Comparison of ENCODE assay signal across 1 cellular context in genomic region chr19:53586277-53586691, GRCh38.
A peak's percentile ranks its signal among the peaks of the same experiment; 100 is the strongest.
TF ChIP-seq lines count a peak whose summit lies in the region.

No MANE protein-coding gene starts in this region.

TF ChIP-seq in HepG2, 621 proteins besides CTCF, POLR2A, EP300 and RAD21 (continues in another document):
- peak; percentile 62 for TF ChIP-seq FOSL2 (CRISPR knock-in tag; IDR thresholded peaks at IDR 0.05)
- TF ChIP-seq BATF2 (CRISPR knock-in tag; IDR thresholded peaks at IDR 0.05): no peak
- TF ChIP-seq ZNF740 (CRISPR knock-in tag; IDR thresholded peaks at IDR 0.05): no peak
- TF ChIP-seq KAT7 (CRISPR knock-in tag; IDR thresholded peaks at IDR 0.05; ENCODE audit: borderline replicate concordance): no peak
- peak; percentile 56; the same call in 1 of the 2 replicates for TF ChIP-seq IKZF5 (CRISPR knock-in tag; IDR thresholded peaks at IDR 0.05)
- TF ChIP-seq SIN3A (IDR thresholded peaks at IDR 0.05; ENCODE audit: borderline replicate concordance, low read depth, low read length): no peak
- no peak for TF ChIP-seq MAFG (CRISPR knock-in tag; IDR thresholded peaks at IDR 0.05)
- TF ChIP-seq YEATS4 (CRISPR knock-in tag; IDR thresholded peaks at IDR 0.05; ENCODE audit: borderline replicate concordance): no peak
- no peak for TF ChIP-seq SUZ12 (IDR thresholded peaks at IDR 0.05; ENCODE audit: low read depth, low read length)
- no peak for TF ChIP-seq ATF1 (CRISPR knock-in tag; IDR thresholded peaks at IDR 0.05)
- no peak for TF ChIP-seq ZNF142 (CRISPR knock-in tag; IDR thresholded peaks at IDR 0.05)
- TF ChIP-seq MIXL1 (CRISPR knock-in tag; IDR thresholded peaks at IDR 0.05): no peak
- no peak for TF ChIP-seq DZIP1 (CRISPR knock-in tag; IDR thresholded peaks at IDR 0.05)
- no peak for TF ChIP-seq ZSCAN22 (CRISPR knock-in tag; IDR thresholded peaks at IDR 0.05)
- TF ChIP-seq ZNF790 (CRISPR knock-in tag; IDR thresholded peaks at IDR 0.05; ENCODE audit: borderline replicate concordance): no peak
- no peak for TF ChIP-seq REST (IDR thresholded peaks at IDR 0.05; ENCODE audit: borderline replicate concordance in 1 of 2, low read depth in 1 of 2, low read length in 2 of 2)
- no peak for TF ChIP-seq CENPX (CRISPR knock-in tag; IDR thresholded peaks at IDR 0.05)
- TF ChIP-seq ISX (CRISPR knock-in tag; conservative IDR thresholded peaks at IDR 0.05): no peak
- TF ChIP-seq AKNA (CRISPR knock-in tag; IDR thresholded peaks at IDR 0.05; ENCODE audit: borderline replicate concordance): no peak
- TF ChIP-seq ZNF407 (CRISPR knock-in tag; IDR thresholded peaks at IDR 0.05; ENCODE audit: not compliant biosample characterization): no peak
- no peak for TF ChIP-seq ZNF720 (CRISPR knock-in tag; IDR thresholded peaks at IDR 0.05)
- TF ChIP-seq ATM (IDR thresholded peaks at IDR 0.05; ENCODE audit: borderline replicate concordance): no peak
- no peak for TF ChIP-seq CC2D1A (CRISPR knock-in tag; IDR thresholded peaks at IDR 0.05)
